1 cellular context compared by ENCODE assay signal in genomic region chr1:174995121-174995520, GRCh38.
TF ChIP-seq lines count a peak whose summit lies in the region.

No MANE protein-coding gene starts in this region.

TF ChIP-seq in HepG2, 621 proteins besides CTCF, POLR2A, EP300 and RAD21 (continued from another document):
- no peak for TF ChIP-seq ZNF205 (CRISPR knock-in tag; IDR thresholded peaks at IDR 0.05)
